ENCODE assay signal across 20 cellular contexts in the genomic region with DNA sequence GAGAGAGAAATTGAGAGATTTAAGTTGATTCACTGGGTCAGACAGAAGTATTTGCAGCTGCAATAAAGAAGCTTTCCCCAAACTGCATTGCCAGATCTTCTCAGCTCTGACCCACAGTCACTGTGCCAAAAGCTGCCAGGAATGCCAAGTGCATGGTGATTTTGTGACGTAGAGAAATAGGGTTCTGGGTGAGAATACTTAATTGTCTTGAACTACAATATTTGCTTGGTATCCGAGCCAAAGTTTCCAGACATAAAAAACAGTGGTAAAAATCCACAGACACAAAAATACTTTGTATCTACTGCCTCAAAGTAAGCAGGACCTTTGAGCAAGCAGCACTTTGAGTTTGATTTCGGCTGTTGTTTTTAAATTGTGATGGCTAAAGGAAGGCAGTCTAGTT.
"Had no signal": no experiment of that assay in that cellular context is flagged by ENCODE, and none has a peak within 500 bp of the region (broad histone marks: within the 10 kb centered on the region; RNA-seq: fewer than 3 reads in every experiment).

No MANE protein-coding gene starts in this region.

- H3K9ac ChIP-seq: neural progenitor cell, parathyroid adenoma had no signal

- ATAC-seq: activated naive CD4-positive, alpha-beta T cell treated with anti-CD3 and anti-CD28 coated beads, Interleukin-2, amount 50 U/mL, for 72 hours; effector memory CD8-positive, alpha-beta T cell; foreskin keratinocyte; heart right ventricle; left lobe of liver had no signal

- H3K27ac Mint-ChIP-seq: activated naive CD4-positive, alpha-beta T cell treated with anti-CD3 and anti-CD28 coated beads, Interleukin-2, amount 50 U/mL, for 72 hours; activated T-cell treated with anti-CD3 and anti-CD28 coated beads, Interleukin-2, amount 50 U/mL, for 24 hours; effector memory CD8-positive, alpha-beta T cell; naive B cell; neural progenitor cell; type B pancreatic cell had no signal

- H3K36me3 ChIP-seq: heart right ventricle, neural progenitor cell, suprapubic skin had no signal

- H3K79me2 ChIP-seq: parathyroid adenoma had no signal

- H3K27ac ChIP-seq: foreskin keratinocyte, heart right ventricle, neural progenitor cell, parathyroid adenoma, skin epidermis, suprapubic skin, VCaP had no signal

- H3K27me3 Mint-ChIP-seq: activated T-cell treated with anti-CD3 and anti-CD28 coated beads, Interleukin-2, amount 50 U/mL, for 24 hours; effector memory CD8-positive, alpha-beta T cell; naive B cell; type B pancreatic cell had no signal

- H3K4me3 ChIP-seq: heart right ventricle, neural progenitor cell, skin epidermis, suprapubic skin had no signal

- H3K36me3 Mint-ChIP-seq: activated naive CD4-positive, alpha-beta T cell treated with anti-CD3 and anti-CD28 coated beads, Interleukin-2, amount 50 U/mL, for 72 hours; naive B cell; neural progenitor cell; type B pancreatic cell had no signal

- H2AFZ ChIP-seq: neural progenitor cell, parathyroid adenoma had no signal

- H3K4me2 ChIP-seq: neural progenitor cell had no signal

- H3K27me3 ChIP-seq: foreskin keratinocyte, heart right ventricle, neural progenitor cell, suprapubic skin had no signal

- H3K4me3 Mint-ChIP-seq: activated T-cell treated with anti-CD3 and anti-CD28 coated beads, Interleukin-2, amount 50 U/mL, for 24 hours; effector memory CD8-positive, alpha-beta T cell; naive B cell; neural progenitor cell; type B pancreatic cell had no signal

- H3K9me3 Mint-ChIP-seq: naive B cell, neural progenitor cell, type B pancreatic cell had no signal

- H3K4me1 Mint-ChIP-seq: naive B cell, neural progenitor cell had no signal

- H3K4me1 ChIP-seq: foreskin keratinocyte, heart right ventricle, neural progenitor cell, parathyroid adenoma, suprapubic skin had no signal

- H3K9me3 ChIP-seq: heart right ventricle, suprapubic skin had no signal

- DNase-seq: activated CD4-positive, alpha-beta T cell treated with anti-CD3 and anti-CD28 coated beads, Interleukin-2, amount 50 U/mL, for 48 hours; activated T-cell treated with anti-CD3 and anti-CD28 coated beads, Interleukin-2, amount 50 U/mL, for 24 hours; amniotic stem cell; dermis blood vessel endothelial cell; effector memory CD8-positive, alpha-beta T cell; foreskin keratinocyte; heart right ventricle; islet precursor cell; naive B cell; stimulated activated CD4-positive, alpha-beta T cell treated with anti-CD3 and anti-CD28 coated beads, Interleukin-15, amount 100 ng/mL, for 24 hours; stimulated activated CD4-positive, alpha-beta T cell treated with anti-CD3 and anti-CD28 coated beads, Interleukin-4, amount 100 ng/mL, for 1 hour; stimulated activated naive CD4-positive, alpha-beta T cell treated with Interleukin-2 at 50 U/mL for 16 hours had no signal
